Comparison of ENCODE assay signal across 21 cellular contexts in the genomic region with DNA sequence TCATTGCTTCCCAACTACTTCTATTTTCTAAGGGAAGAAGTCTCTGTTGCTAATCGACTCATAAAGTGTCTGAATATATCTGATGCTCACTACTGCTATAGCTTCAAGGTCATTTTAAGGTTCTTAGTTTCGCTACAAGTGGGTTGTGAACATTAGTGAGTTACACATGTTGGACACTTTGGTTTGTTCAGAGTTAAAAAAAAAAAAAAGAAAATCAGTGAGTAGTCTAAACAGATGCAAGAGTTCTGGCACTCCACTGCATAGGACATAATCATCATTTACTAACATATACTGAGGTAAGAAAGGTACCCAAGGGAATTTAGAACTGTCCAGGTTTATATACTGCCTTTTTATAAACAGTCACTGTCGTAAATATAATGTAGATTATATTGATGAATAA.
DNase-seq lines count a peak whose midpoint lies in the region; ATAC-seq and FAIRE-seq lines count a peak whose summit lies in the region.
"Had no signal": no experiment of that assay in that cellular context is flagged by ENCODE, and none has a peak within 500 bp of the region (broad histone marks: within the 10 kb centered on the region; RNA-seq: fewer than 3 reads in every experiment).

No MANE protein-coding gene starts in this region.

- CTCF ChIA-PET in CD8-positive, alpha-beta memory T cell (lab: Charles Lee), result interaction anchor here (2.6 kb wide), 1 partner anchor 262 kb away, joined by 12 read pairs; no protein-coding TSS in a partner anchor

- H3K4me3 Mint-ChIP-seq in CD8-positive, alpha-beta memory T cell, result peak overlapping the region; percentile 3 to 76 (median 66)
- H3K4me3 Mint-ChIP-seq in immature natural killer cell, result peak overlapping the region; percentile 55 to 72 (median 62)

- peaks cover 71% of the 10 kb centered on the region for H3K4me1 ChIP-seq in CD8-positive, alpha-beta memory T cell (ENCODE audit: insufficient read depth, low read length)
- H3K4me1 ChIP-seq: testis had no signal

- peak overlapping the region; percentile 13 for H3K4me3 ChIP-seq in CD8-positive, alpha-beta memory T cell (ENCODE audit: low read length)
- H3K4me3 ChIP-seq: MG63, PC-9, SK-N-MC, testis had no signal

- H3K4me1 Mint-ChIP-seq in CD8-positive, alpha-beta memory T cell, result peaks cover 76 to 96% (median 93%) of the 10 kb centered on the region in 3 donors
- H3K4me1 Mint-ChIP-seq in immature natural killer cell, result peaks cover 84 to 99% of the 10 kb centered on the region in 2 donors

- H3K36me3 Mint-ChIP-seq in CD8-positive, alpha-beta memory T cell, result peaks cover 13 to 30% (median 20%) of the 10 kb centered on the region in 3 donors
- H3K36me3 Mint-ChIP-seq in immature natural killer cell, result peaks cover 14 to 24% (median 23%) of the 10 kb centered on the region in 3 donors

- no peaks in the 10 kb centered on the region for H3K27me3 ChIP-seq in CD8-positive, alpha-beta memory T cell (ENCODE audit: insufficient read depth, low read length, poor library complexity, severe bottlenecking)
- H3K27me3 ChIP-seq: BE2C, MG63, testis had no signal

- peaks cover 0 to 2% (median 0%) of the 10 kb centered on the region in 5 donors for H3K9me3 Mint-ChIP-seq in CD8-positive, alpha-beta memory T cell
- H3K9me3 Mint-ChIP-seq in immature natural killer cell, result no peaks in the 10 kb centered on the region

- no peak for ATAC-seq in GM19023 (IDR thresholded peaks at IDR 0.05; ENCODE audit: unreplicated experiment)

- H3K27ac Mint-ChIP-seq in CD8-positive, alpha-beta memory T cell, result peak overlapping the region; percentile 62 to 90 (median 84)
- peak overlapping the region; percentile 63 to 92 (median 78) for H3K27ac Mint-ChIP-seq in immature natural killer cell
- H3K27ac Mint-ChIP-seq: activated T-helper 2 cell treated with anti-CD3 and anti-CD28 coated beads, Interferon-gamma antibody, Interleukin-2, Interleukin-4, amounts not matched to agents 10 μg/mL and 5 μg/mL and 100 μg/mL, durations not matched to agents 14 hours and 24 hours and 36 hours had no signal

- no peaks in the 10 kb centered on the region for H3K27me3 Mint-ChIP-seq in CD8-positive, alpha-beta memory T cell
- peaks cover 0 to 6% (median 1%) of the 10 kb centered on the region in 3 donors for H3K27me3 Mint-ChIP-seq in immature natural killer cell (ENCODE audit: low read depth in 3 of 3)

- H3K9me3 ChIP-seq in CD8-positive, alpha-beta memory T cell (ENCODE audit: low read length), result no peaks in the 10 kb centered on the region
- H3K9me3 ChIP-seq in KOPT-K1 (ENCODE audit: insufficient read depth, low read length, poor library complexity, severe bottlenecking), result no peaks in the 10 kb centered on the region
- H3K9me3 ChIP-seq: BE2C, MG63, testis had no signal

- peaks cover 8% of the 10 kb centered on the region for H3K36me3 ChIP-seq in CD8-positive, alpha-beta memory T cell (ENCODE audit: insufficient read depth, low read length)
- peaks cover 8% of the 10 kb centered on the region for H3K36me3 ChIP-seq in KOPT-K1 (ENCODE audit: insufficient read depth, low read length)
- H3K36me3 ChIP-seq: BE2C, MG63 had no signal

- POLR2A ChIA-PET in CD8-positive, alpha-beta memory T cell (lab: Charles Lee), result interaction anchor here (0.7 to 1.1 kb wide), 3 partner anchors 22 to 45 kb away, joined by 3 to 4 read pairs (median 4); no protein-coding TSS in a partner anchor

- DNase-seq in CD8-positive, alpha-beta memory T cell, result no peak
- DNase-seq in GM18507 (ENCODE audit: extremely low spot score, insufficient read length, low read depth) (no peak), immature natural killer cell (no peak), EL (no peak), NCI-H748 (lab: John Stamatoyannopoulos, UW; ENCODE audit: unreplicated experiment) (no peak)
- DNase-seq: activated CD4-positive, alpha-beta T cell treated with anti-CD3 and anti-CD28 coated beads for 48 hours; anterior cingulate cortex; BE2C; DMS153; HCEC 1CT; left colon; MG63; NCI-H1930; NCI-H526 treated with DMSO at 0.1 percent for 48 hours; PC-9; stimulated activated CD4-positive, alpha-beta T cell treated with anti-CD3 and anti-CD28 coated beads, Interleukin-2, amount 100 ng/mL, for 24 hours; testis had no signal

- no peak overlapping the region for H3K27ac ChIP-seq in CD8-positive, alpha-beta memory T cell (ENCODE audit: low read depth, low read length)
- peak overlapping the region; percentile 94 for H3K27ac ChIP-seq in KOPT-K1 (ENCODE audit: low read depth, low read length, poor library complexity, severe bottlenecking)
- H3K27ac ChIP-seq: PC-9, SK-N-MC, testis had no signal

- FAIRE-seq in GM18507 (lab: Jason Lieb, UNC), result peak; percentile 73
